1 cellular context compared by ENCODE assay signal in genomic region chr6:26021350-26022165, GRCh38.
TF ChIP-seq lines count a peak whose summit lies in the region.

No MANE protein-coding gene starts in this region.

TF ChIP-seq in K562, 482 proteins besides CTCF, POLR2A, EP300 and RAD21 (continued from another document and continues in another):
- TF ChIP-seq MBD2 (IDR thresholded peaks at IDR 0.05; ENCODE audit: borderline replicate concordance, low read depth): peak; percentile 64; the same call in 1 of the 2 replicates
- TF ChIP-seq MCM5 (IDR thresholded peaks at IDR 0.05; ENCODE audit: low read depth): no peak
- TF ChIP-seq TCF7 (IDR thresholded peaks at IDR 0.05; ENCODE audit: borderline replicate concordance): no peak
- TF ChIP-seq DDX20 (tag; IDR thresholded peaks at IDR 0.05; ENCODE audit: low read depth): no peak
- peak; percentile 62 for TF ChIP-seq CCNT2 (IDR thresholded peaks at IDR 0.05; ENCODE audit: borderline replicate concordance, extremely low read depth, insufficient read length, low read depth, low read length)
- TF ChIP-seq ERF (CRISPR knock-in tag; IDR thresholded peaks at IDR 0.05): 0 out of 2 replicates have a peak, but pooled peaks have one; percentile 68
- 0 out of 2 replicates have a peak, but pooled peaks have one; percentile 53 for TF ChIP-seq HNRNPL (IDR thresholded peaks at IDR 0.05; ENCODE audit: low read depth, low read length)
- TF ChIP-seq SFPQ (IDR thresholded peaks at IDR 0.05; ENCODE audit: low read depth, low read length): no peak
- TF ChIP-seq SETDB1 (IDR thresholded peaks at IDR 0.05; ENCODE audit: low read length): no peak
- TF ChIP-seq SP1 (CRISPR knock-in tag; IDR thresholded peaks at IDR 0.05): peak; percentile 75
- TF ChIP-seq SP2 (IDR thresholded peaks at IDR 0.05; ENCODE audit: extremely low read depth, low read depth, low read length, poor library complexity, severe bottlenecking): no peak
- TF ChIP-seq SREBF2 (CRISPR knock-in tag; IDR thresholded peaks at IDR 0.05): no peak
- no peak; the same call in none of the 2 replicates for TF ChIP-seq CHD2 (IDR thresholded peaks at IDR 0.05; ENCODE audit: low read depth, low read length)
- TF ChIP-seq EGR1 (conservative IDR thresholded peaks at IDR 0.05): peak; percentile 75
- no peak for TF ChIP-seq ZNF436 (CRISPR knock-in tag; IDR thresholded peaks at IDR 0.05)
- TF ChIP-seq ZNF707 (CRISPR knock-in tag; conservative IDR thresholded peaks at IDR 0.05): no peak
- TF ChIP-seq TRIM24 (IDR thresholded peaks at IDR 0.05): peak; percentile 86 to 91
- TF ChIP-seq SMC3 (conservative IDR thresholded peaks at IDR 0.05; ENCODE audit: insufficient read depth, low read depth, low read length): no peak
- 0 out of 2 replicates have a peak, but pooled peaks have one; percentile 30 for TF ChIP-seq ESRRA (IDR thresholded peaks at IDR 0.05; ENCODE audit: borderline replicate concordance, low read depth)
- no peak for TF ChIP-seq EWSR1 (IDR thresholded peaks at IDR 0.05; ENCODE audit: borderline replicate concordance, low read depth, partially characterized antibody)
- no peak for TF ChIP-seq ZNF695 (CRISPR knock-in tag; IDR thresholded peaks at IDR 0.05)
- no peak for TF ChIP-seq RBM15 (IDR thresholded peaks at IDR 0.05; ENCODE audit: insufficient read depth, low read length)
- peak; percentile 73; the same call in 1 of the 2 replicates for TF ChIP-seq ZNF253 (CRISPR knock-in tag; conservative IDR thresholded peaks at IDR 0.05)
- TF ChIP-seq ZFP91 (CRISPR knock-in tag; IDR thresholded peaks at IDR 0.05): no peak
- TF ChIP-seq SOX6 (IDR thresholded peaks at IDR 0.05): peak; percentile 43
- peak; percentile 32; the same call in 1 of the 2 replicates for TF ChIP-seq TGIF2 (CRISPR knock-in tag; IDR thresholded peaks at IDR 0.05)
- TF ChIP-seq GABPA (tag; conservative IDR thresholded peaks at IDR 0.05; ENCODE audit: low read depth): peak; percentile 48
- no peak for TF ChIP-seq ZNF280A (IDR thresholded peaks at IDR 0.05; ENCODE audit: low read depth, partially characterized antibody)
- TF ChIP-seq ETV5 (CRISPR knock-in tag; IDR thresholded peaks at IDR 0.05; ENCODE audit: low read depth): peak; percentile 45; the same call in 1 of the 2 replicates
- TF ChIP-seq TCF15 (CRISPR knock-in tag; IDR thresholded peaks at IDR 0.05): no peak
- peak; percentile 58; the same call in 1 of the 2 replicates for TF ChIP-seq ZSCAN29 (IDR thresholded peaks at IDR 0.05)
- no peak for TF ChIP-seq PBX2 (CRISPR knock-in tag; IDR thresholded peaks at IDR 0.05; ENCODE audit: low read depth)
- 0 out of 2 replicates have a peak, but pooled peaks have one; percentile 31 for TF ChIP-seq PBX2 (tag; conservative IDR thresholded peaks at IDR 0.05; ENCODE audit: low read depth)
- TF ChIP-seq GTF2E2 (tag; IDR thresholded peaks at IDR 0.05): peak; percentile 90
- TF ChIP-seq ZNF324 (CRISPR knock-in tag; IDR thresholded peaks at IDR 0.05): 0 out of 2 replicates have a peak, but pooled peaks have one; percentile 22
- no peak for TF ChIP-seq USF2 (CRISPR knock-in tag; IDR thresholded peaks at IDR 0.05)
- no peak for TF ChIP-seq TARDBP (IDR thresholded peaks at IDR 0.05)
- no peak for TF ChIP-seq SMARCA5 (IDR thresholded peaks at IDR 0.05)
- TF ChIP-seq SIN3A (IDR thresholded peaks at IDR 0.05; ENCODE audit: borderline replicate concordance in 2 of 2, control insufficient read depth in 1 of 2, low read depth in 2 of 2, low read length in 2 of 2): 0 out of 4 replicates have a peak, but pooled peaks have one; percentile 9 to 21
- TF ChIP-seq ZBTB26 (CRISPR knock-in tag; IDR thresholded peaks at IDR 0.05): no peak
- TF ChIP-seq ZNF407 (IDR thresholded peaks at IDR 0.05; ENCODE audit: low read depth): 0 out of 2 replicates have a peak, but pooled peaks have one; percentile 36
- no peak for TF ChIP-seq CBFA2T2 (conservative IDR thresholded peaks at IDR 0.05)
- TF ChIP-seq PTBP1 (IDR thresholded peaks at IDR 0.05; ENCODE audit: low read depth, low read length): peak; percentile 86; the same call in 1 of the 2 replicates
- no peak for TF ChIP-seq IRF2 (CRISPR knock-in tag; IDR thresholded peaks at IDR 0.05)
- TF ChIP-seq SPI1 (IDR thresholded peaks at IDR 0.05; ENCODE audit: borderline replicate concordance, low read depth, low read length): peak; percentile 66; the same call in 1 of the 2 replicates
